29 cellular contexts compared by ENCODE assay signal in genomic region chr10:68419376-68419775, GRCh38.
"Had no signal": no experiment of that assay in that cellular context is flagged by ENCODE, and none has a peak within 500 bp of the region (broad histone marks: within the 10 kb centered on the region; RNA-seq: fewer than 3 reads in every experiment).

No MANE protein-coding gene starts in this region.

- H3K36me3 ChIP-seq: ovary, tibial artery, transverse colon, upper lobe of right lung, uterus had no signal

- ATAC-seq: naive thymus-derived CD8-positive, alpha-beta T cell; natural killer cell treated with Interleukin-12 subunit alpha and Interleukin-12 subunit beta and Interleukin-15 and Interleukin-18, amount 100 ng/mL, for 72 hours; psoas muscle; right cardiac atrium; sciatic nerve; stimulated activated memory B cell treated with anti-CD40 and anti-IgM and Interleukin-4, amounts not matched to agents 10 μg/mL and 1 μg/mL and 100 μg/mL, for 72 hours; stimulated activated naive CD8-positive, alpha-beta T cell treated with anti-CD3 and anti-CD28 coated beads, Interleukin-15, amount 100 ng/mL, for 72 hours; stimulated activated naive CD8-positive, alpha-beta T cell treated with anti-CD3 and anti-CD28 coated beads, Interleukin-15, Interleukin-2, amounts not matched to agents 100 U/mL and 50 U/mL, for 24 hours; upper lobe of right lung had no signal

- H3K79me2 ChIP-seq: parathyroid adenoma had no signal

- H3K4me3 ChIP-seq: ovary, psoas muscle, skin epidermis, smooth muscle cell, spleen, suprapubic skin, testis, tibial artery, transverse colon, upper lobe of right lung, uterus had no signal

- H3K27me3 ChIP-seq: ovary, spleen, suprapubic skin, testis, tibial artery, transverse colon, upper lobe of right lung, uterus had no signal

- H3K9ac ChIP-seq: parathyroid adenoma had no signal

- H3K27ac ChIP-seq: ovary, parathyroid adenoma, psoas muscle, skin epidermis, spleen, suprapubic skin, testis, tibial artery, transverse colon, upper lobe of right lung, uterus had no signal

- H2AFZ ChIP-seq: parathyroid adenoma had no signal

- H3K4me2 ChIP-seq: smooth muscle cell had no signal

- H3K9me3 ChIP-seq: ovary, psoas muscle, spleen, suprapubic skin, testis, tibial artery, transverse colon, upper lobe of right lung, uterus had no signal

- H3K4me1 ChIP-seq: parathyroid adenoma, psoas muscle, spleen, suprapubic skin, testis, tibial artery, transverse colon, upper lobe of right lung, uterus had no signal

- DNase-seq: naive thymus-derived CD8-positive, alpha-beta T cell; nephron progenitor cell; occipital lobe; ovary; posterior cingulate gyrus; psoas muscle; right cardiac atrium; spleen; stimulated activated CD4-positive, alpha-beta T cell treated with anti-CD3 and anti-CD28 coated beads, Interleukin-12 subunit alpha, Interleukin-12 subunit beta, amount 100 ng/mL, for 4 hours; stimulated activated CD4-positive, alpha-beta T cell treated with anti-CD3 and anti-CD28 coated beads, Interleukin-1b, Interleukin-23, amount 100 ng/mL, for 48 hours; stimulated activated CD4-positive, alpha-beta T cell treated with anti-CD3 and anti-CD28 coated beads, Interleukin-4, amount 100 ng/mL, for 1 hour; stimulated activated CD4-positive, alpha-beta T cell treated with anti-CD3 and anti-CD28 coated beads, Interleukin-4, amount 100 ng/mL, for 4 hours; stimulated activated CD8-positive, alpha-beta memory T cell treated with anti-CD3 and anti-CD28 coated beads, Interleukin-4, amount 100 ng/mL, for 48 hours; stimulated activated naive CD4-positive, alpha-beta T cell; stimulated activated naive CD8-positive, alpha-beta T cell treated with anti-CD3 and anti-CD28 coated beads, Interleukin-15, amount 100 ng/mL, for 72 hours; stimulated activated naive CD8-positive, alpha-beta T cell treated with anti-CD3 and anti-CD28 coated beads, Interleukin-15, Interleukin-2, amounts not matched to agents 100 U/mL and 50 U/mL, for 24 hours; substantia nigra; testis; tibial artery; transverse colon; upper lobe of right lung; uterus had no signal
